In genomic region chr13:32761472-32761871, GRCh38 we compare ENCODE assay signal across 26 cellular contexts.
"Had no signal": no experiment of that assay in that cellular context is flagged by ENCODE, and none has a peak within 500 bp of the region (broad histone marks: within the 10 kb centered on the region; RNA-seq: fewer than 3 reads in every experiment).

No MANE protein-coding gene starts in this region.

- FAIRE-seq: kidney had no signal

- H3K27me3 Mint-ChIP-seq: naive thymus-derived CD4-positive, alpha-beta T cell; natural killer cell treated with Interleukin-12 subunit alpha and Interleukin-12 subunit beta and Interleukin-15 and Interleukin-18, amount 100 ng/mL, for 72 hours; progenitor cell of endocrine pancreas; stimulated activated memory B cell treated with anti-CD40 and anti-IgM and Interleukin-4, amounts not matched to agents 10 μg/mL and 1 μg/mL and 100 μg/mL, for 72 hours; stimulated activated naive CD8-positive, alpha-beta T cell treated with anti-CD3 and anti-CD28 coated beads, Interleukin-15, amount 100 ng/mL, for 72 hours; type B pancreatic cell had no signal

- H3K9me3 Mint-ChIP-seq: immature natural killer cell, type B pancreatic cell had no signal

- H3K4me2 ChIP-seq: smooth muscle cell had no signal

- H3K27ac Mint-ChIP-seq: mesothelial cell of epicardium; naive thymus-derived CD4-positive, alpha-beta T cell; natural killer cell treated with Interleukin-12 subunit alpha and Interleukin-12 subunit beta and Interleukin-15 and Interleukin-18, amount 100 ng/mL, for 72 hours; progenitor cell of endocrine pancreas; stimulated activated memory B cell treated with anti-CD40 and anti-IgM and Interleukin-4, amounts not matched to agents 10 μg/mL and 1 μg/mL and 100 μg/mL, for 72 hours; stimulated activated naive CD8-positive, alpha-beta T cell treated with anti-CD3 and anti-CD28 coated beads, Interleukin-15, amount 100 ng/mL, for 72 hours; type B pancreatic cell had no signal

- H3K9me3 ChIP-seq: ovary, right lobe of liver, uterus had no signal

- ATAC-seq: mucosa of descending colon; naive thymus-derived CD4-positive, alpha-beta T cell; natural killer cell treated with Interleukin-12 subunit alpha and Interleukin-12 subunit beta and Interleukin-15 and Interleukin-18, amount 100 ng/mL, for 72 hours; right lobe of liver; stimulated activated memory B cell treated with anti-CD40 and anti-IgM and Interleukin-4, amounts not matched to agents 10 μg/mL and 1 μg/mL and 100 μg/mL, for 72 hours; stimulated activated naive CD8-positive, alpha-beta T cell treated with anti-CD3 and anti-CD28 coated beads, Interleukin-15, amount 100 ng/mL, for 72 hours had no signal

- H3K4me3 Mint-ChIP-seq: immature natural killer cell; mesothelial cell of epicardium; naive thymus-derived CD4-positive, alpha-beta T cell; natural killer cell treated with Interleukin-12 subunit alpha and Interleukin-12 subunit beta and Interleukin-15 and Interleukin-18, amount 100 ng/mL, for 72 hours; stimulated activated memory B cell treated with anti-CD40 and anti-IgM and Interleukin-4, amounts not matched to agents 10 μg/mL and 1 μg/mL and 100 μg/mL, for 72 hours; stimulated activated naive CD8-positive, alpha-beta T cell treated with anti-CD3 and anti-CD28 coated beads, Interleukin-15, amount 100 ng/mL, for 72 hours; type B pancreatic cell had no signal

- H3K4me3 ChIP-seq: left ventricle myocardium inferior, lung, mucosa of descending colon, ovary, right atrium auricular region, right lobe of liver, smooth muscle cell, tibial nerve, uterus had no signal

- H3K4me1 Mint-ChIP-seq: immature natural killer cell; mesothelial cell of epicardium; stimulated activated memory B cell treated with anti-CD40 and anti-IgM and Interleukin-4, amounts not matched to agents 10 μg/mL and 1 μg/mL and 100 μg/mL, for 72 hours; stimulated activated naive CD8-positive, alpha-beta T cell treated with anti-CD3 and anti-CD28 coated beads, Interleukin-15, amount 100 ng/mL, for 72 hours had no signal

- H3K36me3 ChIP-seq: ovary, uterus had no signal

- H3K27ac ChIP-seq: left ventricle myocardium inferior, ovary, right atrium auricular region, right lobe of liver, tibial nerve, uterus had no signal

- DNase-seq: hypothalamus; immature natural killer cell; kidney; left ventricle myocardium inferior; mesendoderm; mucosa of descending colon; naive thymus-derived CD4-positive, alpha-beta T cell; ovary; right lobe of liver; stimulated activated CD4-positive, alpha-beta T cell treated with anti-CD3 and anti-CD28 coated beads, Interleukin-1b, Interleukin-23, amount 100 ng/mL, for 48 hours; stimulated activated CD4-positive, alpha-beta T cell treated with anti-CD3 and anti-CD28 coated beads, Interleukin-2, amount 100 ng/mL, for 48 hours; stimulated activated CD4-positive, alpha-beta T cell treated with anti-CD3 and anti-CD28 coated beads, Interleukin-4, amount 100 ng/mL, for 4 hours; stimulated activated CD8-positive, alpha-beta memory T cell treated with anti-CD3 and anti-CD28 coated beads, Interleukin-4, amount 100 ng/mL, for 48 hours; stimulated activated naive CD4-positive, alpha-beta T cell treated with Interleukin-2 at 50 U/mL for 16 hours; stimulated activated naive CD8-positive, alpha-beta T cell treated with anti-CD3 and anti-CD28 coated beads, Interleukin-15, amount 100 ng/mL, for 72 hours; substantia nigra; uterus had no signal

- H3K4me1 ChIP-seq: left ventricle myocardium inferior, right atrium auricular region, right lobe of liver, tibial nerve, uterus had no signal
